In the genomic region with DNA sequence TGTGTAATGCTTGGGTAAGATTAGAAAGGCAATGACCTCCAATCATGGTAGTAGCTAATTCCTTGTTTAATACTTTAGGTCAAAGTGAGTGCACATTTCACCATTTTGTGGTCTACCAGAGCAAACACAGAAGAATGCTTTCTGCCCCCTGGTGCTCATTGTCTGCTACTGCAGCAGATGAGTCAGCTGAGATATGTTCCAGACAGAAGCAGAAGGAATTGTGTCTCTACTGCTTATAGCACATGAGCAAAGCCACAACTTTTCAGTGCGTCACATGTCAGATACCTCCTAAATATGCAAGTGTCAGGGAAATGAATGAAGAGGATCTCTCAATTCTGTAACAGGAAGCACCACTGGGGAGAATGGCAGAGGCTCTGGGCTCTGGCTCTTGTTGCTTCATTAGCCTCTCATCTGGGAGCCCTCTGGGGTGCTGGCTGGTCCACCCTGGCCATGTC, we compare ENCODE assay signal across 9 cellular contexts.
DNase-seq lines count a peak whose midpoint lies in the region; ATAC-seq, FAIRE-seq and TF ChIP-seq lines count a peak whose summit lies in the region.
"Had no signal": no experiment of that assay in that cellular context is flagged by ENCODE, and none has a peak within 500 bp of the region (broad histone marks: within the 10 kb centered on the region; RNA-seq: fewer than 3 reads in every experiment).

No MANE protein-coding gene starts in this region.

- H3K9ac ChIP-seq in mammary epithelial cell (ENCODE audit: insufficient read depth, low read length): no peak overlapping the region

- no peaks in the 10 kb centered on the region for H3K27me3 ChIP-seq in WERI-Rb-1 (ENCODE audit: insufficient read depth, low read depth, severe bottlenecking)
- H3K27me3 ChIP-seq in mammary epithelial cell (ENCODE audit: insufficient read depth, low read length): no peaks in the 10 kb centered on the region

- 7% methylated on average over 1 of the region's 1 CpG for WGBS in mammary epithelial cell (ENCODE audit: low coverage, missing lambda C conversion rate)

- peaks cover 19% of the 10 kb centered on the region for H3K4me1 ChIP-seq in mammary epithelial cell (ENCODE audit: insufficient read depth, low read length)

- H3K27ac ChIP-seq in WERI-Rb-1 (no peak overlapping the region), mammary epithelial cell (ENCODE audit: insufficient read depth, low read depth, low read length) (peak overlapping the region; percentile 65)

- H3K36me3 ChIP-seq in WERI-Rb-1: no peaks in the 10 kb centered on the region
- no peaks in the 10 kb centered on the region for H3K36me3 ChIP-seq in mammary epithelial cell (ENCODE audit: insufficient read depth, low read length)

- peak; percentile 83 for TF ChIP-seq CTCF in WERI-Rb-1 (IDR thresholded peaks at IDR 0.05; ENCODE audit: low read depth, low read length)
- peak; percentile 94 to 99 for TF ChIP-seq CTCF in mammary epithelial cell (conservative IDR thresholded peaks at IDR 0.05 in 1 of 2, IDR thresholded peaks at IDR 0.05 in 1 of 2; ENCODE audit: extremely low read depth in 1 of 2, insufficient read depth in 1 of 2, low read depth in 1 of 2, low read length in 2 of 2)

- no peaks in the 10 kb centered on the region for H4K20me1 ChIP-seq in mammary epithelial cell (ENCODE audit: insufficient read depth, low read length)

- FAIRE-seq in islet of Langerhans (lab: Jason Lieb, UNC): peak; percentile 24
- FAIRE-seq: A204.1 had no signal

- in situ Hi-C loops in mammary epithelial cell (cut with MboI; ENCODE audit: low sequenced_read_pairs in 2 of 2): loop anchor here (5.0 to 10.0 kb wide), 3 partner anchors 181 to 459 kb away; no protein-coding TSS in a partner anchor

- dilution Hi-C loops in mammary epithelial cell (cut with HindIII; ENCODE audit: low sequenced_read_pairs): loop anchor here (5.0 kb wide), 4 partner anchors 104 to 474 kb away; no protein-coding TSS in a partner anchor

- no TSS peak for BruUV-seq in mammary epithelial cell (replicated peaks; lab: Mats Ljungman, UMichigan)

- H3K4me3 ChIP-seq in WERI-Rb-1 (ENCODE audit: low read depth, low read length): no peak overlapping the region
- no peak overlapping the region for H3K4me3 ChIP-seq in mammary epithelial cell (replicated peaks in 1 of 3; ENCODE audit: insufficient read depth in 1 of 3, low read depth in 2 of 3, low read length in 3 of 3)

- no peak overlapping the region for H3K4me2 ChIP-seq in mammary epithelial cell (ENCODE audit: insufficient read depth, low read depth, low read length)

- H3K79me2 ChIP-seq in mammary epithelial cell (ENCODE audit: insufficient read depth, low read length): no peaks in the 10 kb centered on the region

- CTCF ChIA-PET in mammary epithelial cell (lab: Charles Lee; ENCODE audit: low non-redundant PET): interaction anchor here (0.6 to 0.9 kb wide), 3 partner anchors 9 to 214 kb away, joined by 3 read pairs; no protein-coding TSS in a partner anchor

- intact Hi-C loops in mammary epithelial cell (cut with micrococcal nuclease): loop anchor here (1.0 to 5.0 kb wide), 11 partner anchors 46 to 467 kb away; no protein-coding TSS in a partner anchor

- ATAC-seq in HG02885 (IDR thresholded peaks at IDR 0.05; ENCODE audit: poor library complexity, unreplicated experiment): peak; percentile 87

- H2AFZ ChIP-seq in mammary epithelial cell (ENCODE audit: low read depth, low read length): peak overlapping the region; percentile 68

- peak; percentile 26 for DNase-seq in DMS79 treated with DMSO at 0.1 percent for 48 hours (lab: John Stamatoyannopoulos, UW)
- DNase-seq in DMS79 (lab: John Stamatoyannopoulos, UW): no peak
- DNase-seq in NCI-H2107 treated with DMSO at 0.1 percent for 48 hours (lab: John Stamatoyannopoulos, UW; ENCODE audit: unreplicated experiment): peak; percentile 51
- DNase-seq in WERI-Rb-1: peak; percentile 74
- peak; percentile 94 for DNase-seq in mammary epithelial cell
- DNase-seq in stimulated activated CD4-positive, alpha-beta T cell treated with anti-CD3 and anti-CD28 coated beads, Interleukin-15, amount 100 ng/mL, for 24 hours: peak; percentile 79

- H3K9me3 ChIP-seq in WERI-Rb-1 (ENCODE audit: severe bottlenecking): no peaks in the 10 kb centered on the region
- H3K9me3 ChIP-seq in mammary epithelial cell (replicated peaks; ENCODE audit: insufficient read depth, low read length): no peaks in the 10 kb centered on the region
